15 cellular contexts compared by ENCODE assay signal in genomic region chr4:78652282-78652876, GRCh38.
A peak's percentile ranks its signal among the peaks of the same experiment; 100 is the strongest.
DNase-seq lines count a peak whose midpoint lies in the region; ATAC-seq lines count a peak whose summit lies in the region.
"Had no signal": no experiment of that assay in that cellular context is flagged by ENCODE, and none has a peak within 500 bp of the region (broad histone marks: within the 10 kb centered on the region; RNA-seq: fewer than 3 reads in every experiment).

No MANE protein-coding gene starts in this region.

- H3K36me3 Mint-ChIP-seq in stimulated activated naive B cell treated with anti-CD40 and anti-IgM and Interleukin-4, amounts not matched to agents 10 μg/mL and 1 μg/mL and 100 μg/mL, for 72 hours, result peaks cover 0 to 2% of the 10 kb centered on the region in 2 donors
- H3K36me3 Mint-ChIP-seq: activated naive CD4-positive, alpha-beta T cell treated with anti-CD3 and anti-CD28 coated beads, Interleukin-2, amount 50 U/mL, for 72 hours; memory B cell had no signal

- peaks cover 0 to 10% (median 0%) of the 10 kb centered on the region in 11 experiments; a peak in 2 of 22 replicates for H3K36me3 ChIP-seq in BLaER1 treated with 17β-estradiol and CSF1 and Interleukin-3, amounts not matched to agents 10 nM and 100 nM
- no peaks in the 10 kb centered on the region for H3K36me3 ChIP-seq in SJSA1

- H3K4me2 ChIP-seq in BLaER1 treated with 17β-estradiol and CSF1 and Interleukin-3, amounts not matched to agents 10 nM and 100 nM, result peak overlapping the region; percentile 10 to 82 (median 55); a peak in 18 of 22 replicates

- ATAC-seq in stimulated activated naive B cell treated with anti-CD40 and anti-IgM and Interleukin-4, amounts not matched to agents 10 μg/mL and 1 μg/mL and 100 μg/mL, for 72 hours (replicated peaks), result no peak
- no peak for ATAC-seq in GM21515 (IDR thresholded peaks at IDR 0.05; ENCODE audit: unreplicated experiment)
- ATAC-seq in GM19351 (IDR thresholded peaks at IDR 0.05; ENCODE audit: unreplicated experiment), result no peak
- no peak for ATAC-seq in HG03378 (IDR thresholded peaks at IDR 0.05; ENCODE audit: unreplicated experiment)

- H4K20me1 ChIP-seq in BLaER1 treated with 17β-estradiol and CSF1 and Interleukin-3, amounts not matched to agents 10 nM and 100 nM, result no peaks in the 10 kb centered on the region

- H3K27me3 Mint-ChIP-seq in stimulated activated naive B cell treated with anti-CD40 and anti-IgM and Interleukin-4, amounts not matched to agents 10 μg/mL and 1 μg/mL and 100 μg/mL, for 72 hours, result no peaks in the 10 kb centered on the region
- H3K27me3 Mint-ChIP-seq: memory B cell; stimulated activated naive CD8-positive, alpha-beta T cell treated with anti-CD3 and anti-CD28 coated beads, Interleukin-15, Interleukin-2, amounts not matched to agents 100 ng/mL and 50 ng/mL, for 24 hours had no signal

- no peaks in the 10 kb centered on the region for H3K27me3 ChIP-seq in BLaER1 treated with 17β-estradiol and CSF1 and Interleukin-3, amounts not matched to agents 10 nM and 100 nM
- H3K27me3 ChIP-seq in SJSA1 (replicated peaks), result no peaks in the 10 kb centered on the region

- H3K27ac Mint-ChIP-seq in stimulated activated naive B cell treated with anti-CD40 and anti-IgM and Interleukin-4, amounts not matched to agents 10 μg/mL and 1 μg/mL and 100 μg/mL, for 72 hours, result no peak overlapping the region
- H3K27ac Mint-ChIP-seq: activated naive CD4-positive, alpha-beta T cell treated with anti-CD3 and anti-CD28 coated beads, Interleukin-2, amount 50 U/mL, for 72 hours; memory B cell had no signal

- 0 out of 22 replicates have a peak, but pooled peaks cover 0 to 3% (median 0%) of the 10 kb centered on the region in 11 experiments for H3K9me3 ChIP-seq in BLaER1 treated with 17β-estradiol and CSF1 and Interleukin-3, amounts not matched to agents 10 nM and 100 nM (replicated peaks in 1 of 11)
- H3K9me3 ChIP-seq in SJSA1 (replicated peaks), result no peaks in the 10 kb centered on the region

- no peak overlapping the region for H3K4me3 ChIP-seq in BLaER1 treated with 17β-estradiol and CSF1 and Interleukin-3, amounts not matched to agents 10 nM and 100 nM
- H3K4me3 ChIP-seq in SJSA1, result no peak overlapping the region

- H3K4me1 ChIP-seq in BLaER1 treated with 17β-estradiol and CSF1 and Interleukin-3, amounts not matched to agents 10 nM and 100 nM, result peaks cover 47 to 98% (median 82%) of the 10 kb centered on the region in 10 experiments
- peaks cover 44% of the 10 kb centered on the region for H3K4me1 ChIP-seq in SJSA1 (replicated peaks)

- H3K4me3 Mint-ChIP-seq in stimulated activated naive B cell treated with anti-CD40 and anti-IgM and Interleukin-4, amounts not matched to agents 10 μg/mL and 1 μg/mL and 100 μg/mL, for 72 hours, result no peak overlapping the region
- H3K4me3 Mint-ChIP-seq: memory B cell; stimulated activated naive CD8-positive, alpha-beta T cell treated with anti-CD3 and anti-CD28 coated beads, Interleukin-15, Interleukin-2, amounts not matched to agents 100 ng/mL and 50 ng/mL, for 24 hours had no signal

- DNase-seq in SJSA1 (ENCODE audit: low read depth in 1 of 2, low spot score in 2 of 2) (peak in 1 of 2 experiments; percentile 66), fibroblast of peridontal ligament (ENCODE audit: extremely low read depth) (peak; percentile 81), myocyte (ENCODE audit: low read depth) (peak; percentile 54)
- no peak for DNase-seq in stimulated activated naive B cell treated with anti-CD40 and anti-IgM and Interleukin-4, amounts not matched to agents 10 μg/mL and 1 μg/mL and 100 μg/mL, for 72 hours
- DNase-seq: AML-193; NCI-H187 treated with DMSO at 0.1 percent for 48 hours; RPMI8226; stimulated activated CD4-positive, alpha-beta T cell treated with anti-CD3 and anti-CD28 coated beads, Interleukin-15, amount 100 ng/mL, for 24 hours had no signal

- H3K9ac ChIP-seq in BLaER1 treated with 17β-estradiol and CSF1 and Interleukin-3, amounts not matched to agents 10 nM and 100 nM, result peak overlapping the region in 2 of 11 experiments; percentile 1 to 29; a peak in 2 of 22 replicates

- no peaks in the 10 kb centered on the region for H3K9me3 Mint-ChIP-seq in stimulated activated naive B cell treated with anti-CD40 and anti-IgM and Interleukin-4, amounts not matched to agents 10 μg/mL and 1 μg/mL and 100 μg/mL, for 72 hours
- H3K9me3 Mint-ChIP-seq: activated naive CD4-positive, alpha-beta T cell treated with anti-CD3 and anti-CD28 coated beads, Interleukin-2, amount 50 U/mL, for 72 hours; memory B cell; stimulated activated naive CD8-positive, alpha-beta T cell treated with anti-CD3 and anti-CD28 coated beads, Interleukin-15, Interleukin-2, amounts not matched to agents 100 ng/mL and 50 ng/mL, for 24 hours had no signal

- H3K4me1 Mint-ChIP-seq in stimulated activated naive B cell treated with anti-CD40 and anti-IgM and Interleukin-4, amounts not matched to agents 10 μg/mL and 1 μg/mL and 100 μg/mL, for 72 hours, result peaks cover 24 to 28% of the 10 kb centered on the region in 2 donors

- H3K27ac ChIP-seq in BLaER1 treated with 17β-estradiol and CSF1 and Interleukin-3, amounts not matched to agents 10 nM and 100 nM, result peak overlapping the region in 10 of 11 experiments; percentile 20 to 63 (median 48); a peak in 15 of 22 replicates
- H3K27ac ChIP-seq in SJSA1, result peak overlapping the region; percentile 23
